ENCODE assay signal across 2 cellular contexts in genomic region chr4:98249831-98250230, GRCh38.
TF ChIP-seq lines count a peak whose summit lies in the region.

No MANE protein-coding gene starts in this region.

TF ChIP-seq in GM23338, 12 proteins besides CTCF, POLR2A, EP300 and RAD21:
- TF ChIP-seq REST (IDR thresholded peaks at IDR 0.05; ENCODE audit: unreplicated experiment) = no peak

TF ChIP-seq in K562, 482 proteins besides CTCF, POLR2A, EP300 and RAD21 (continued from another document):
- TF ChIP-seq CREB3 (tag; conservative IDR thresholded peaks at IDR 0.05; ENCODE audit: low read depth) (no peak), ZNF75A (CRISPR knock-in tag; IDR thresholded peaks at IDR 0.05) (no peak)
